8 cellular contexts compared by ENCODE assay signal in genomic region chr6:106085984-106086832, GRCh38. TPM values are rescaled to one million over a fixed set of nuclear protein-coding genes. Genes with fewer than 3 reads are reported as not detected.
DNase-seq lines count a peak whose midpoint lies in the region; ATAC-seq, FAIRE-seq and TF ChIP-seq lines count a peak whose summit lies in the region.

Gene PRDM1 (plus strand): TSS chr6:106086336. CDS start chr6:106086554, 218 bp downstream.

- H3K27me3 ChIP-seq in AG04450 (ENCODE audit: control insufficient read depth, insufficient read depth, low read length): no peaks in the 10 kb centered on the region
- peaks cover 5 to 53% of the 10 kb centered on the region in 2 experiments for H3K27me3 ChIP-seq in HepG2 (ENCODE audit: control insufficient read depth in 1 of 2, insufficient read depth in 2 of 2, low read length in 2 of 2)

- POLR2A ChIA-PET in AG04450 (lab: Yijun Ruan, JAX): interaction anchor here (0.6 to 1.7 kb wide), 4 partner anchors 86 to 598 kb away, joined by 3 to 18 read pairs (median 6); no protein-coding TSS in a partner anchor
- POLR2A ChIA-PET in HepG2 (lab: Yijun Ruan, JAX): no interaction called here

- H3K4me1 Mint-ChIP-seq in chondrocyte (ENCODE audit: low read depth): peaks cover 37% of the 10 kb centered on the region

- no peaks in the 10 kb centered on the region for H3K36me3 ChIP-seq in HepG2 (replicated peaks in 1 of 2; ENCODE audit: control insufficient read depth in 1 of 2, insufficient read depth in 2 of 2, low read length in 2 of 2)

- no TSS peak for BruUV-seq in HepG2 (replicated peaks; lab: Mats Ljungman, UMichigan)

- peak within 1 kb of the TSS; percentile 54 for H3K4me2 ChIP-seq in HepG2 (ENCODE audit: low read depth, low read length)

- no peak within 1 kb of the TSS for H3K27ac Mint-ChIP-seq in chondrocyte (ENCODE audit: unreplicated experiment)

- FAIRE-seq in HepG2 (lab: Jason Lieb, UNC): no peak

- no peaks in the 10 kb centered on the region for H3K9me3 Mint-ChIP-seq in chondrocyte (ENCODE audit: low read depth)

- TF ChIP-seq RAD21 in HepG2 (CRISPR knock-in tag; IDR thresholded peaks at IDR 0.05): no peak

- no peak within 1 kb of the TSS for H2AFZ ChIP-seq in HepG2 (ENCODE audit: low read length)

- in situ Hi-C loops in HepG2 (cut with HindIII; ENCODE audit: extremely low pct_ligation_motif_present, low pct_unique_long_range_greater_than_20kb): no loop called here

- no peak for TF ChIP-seq EP300 in HepG2 (IDR thresholded peaks at IDR 0.05; ENCODE audit: low read depth in 2 of 2, low read length in 2 of 2)
- TF ChIP-seq EP300 in HepG2 (CRISPR knock-in tag; IDR thresholded peaks at IDR 0.05; ENCODE audit: borderline replicate concordance): no peak

- TF ChIP-seq POLR2A in HepG2 (IDR thresholded peaks at IDR 0.05; ENCODE audit: insufficient read depth in 1 of 2, low read depth in 2 of 2, low read length in 2 of 2): no peak

- WGBS in HepG2 (ENCODE audit: low lambda C conversion rate): 27% methylated on average over 22 of the region's 44 CpGs

- H3K27ac ChIP-seq in AG04450 (ENCODE audit: low read depth, low read length) (peak within 1 kb of the TSS; percentile 77), HepG2 (ENCODE audit: extremely low read length, insufficient read depth, low read length) (no peak within 1 kb of the TSS)

- peak within 1 kb of the TSS; percentile 74 for H3K4me3 Mint-ChIP-seq in chondrocyte (ENCODE audit: unreplicated experiment)

- H3K36me3 Mint-ChIP-seq in chondrocyte (ENCODE audit: low read depth): no peaks in the 10 kb centered on the region

- H3K9me3 ChIP-seq in AG04450 (ENCODE audit: control insufficient read depth, insufficient read depth, low read length) (no peaks in the 10 kb centered on the region; the same call in 1 of the 2 replicates), HepG2 (ENCODE audit: low read length) (no peaks in the 10 kb centered on the region)

- peaks cover 10% of the 10 kb centered on the region for H3K4me1 ChIP-seq in HepG2 (ENCODE audit: insufficient read depth, low read length)

- TF ChIP-seq CTCF in AG04450 (IDR thresholded peaks at IDR 0.05; ENCODE audit: low read depth, low read length) (peak; percentile 17; the same call in 1 of the 2 replicates), chondrocyte (IDR thresholded peaks at IDR 0.05) (peak; percentile 47), HepG2 (CRISPR knock-in tag; IDR thresholded peaks at IDR 0.05) (peak; percentile 22; the same call in 1 of the 2 replicates)

- H3K79me2 ChIP-seq in HepG2 (ENCODE audit: insufficient read depth, low read length): no peaks in the 10 kb centered on the region

- peaks cover 16% of the 10 kb centered on the region for H3K27me3 Mint-ChIP-seq in chondrocyte (ENCODE audit: low read depth)

- H3K4me3 ChIP-seq in AG04450 (ENCODE audit: low read depth, low read length) (peak within 1 kb of the TSS; percentile 74), HepG2 (replicated peaks in 1 of 3; ENCODE audit: insufficient read depth in 1 of 3, low read depth in 2 of 3, low read length in 3 of 3) (peak within 1 kb of the TSS; percentile 7 to 58 (median 31); a peak in 2 of 6 replicates)

- ATAC-seq in GM18870 (IDR thresholded peaks at IDR 0.05; ENCODE audit: unreplicated experiment) (peak; percentile 47), HG03103 (IDR thresholded peaks at IDR 0.05; ENCODE audit: low read depth, unreplicated experiment) (peak; percentile 66), HepG2 (peak; percentile 93)

- CTCF ChIA-PET in AG04450 (lab: Charles Lee) (interaction anchor here (0.6 to 2.2 kb wide), 7 partner anchors 13 to 602 kb away, joined by 3 to 22 read pairs (median 3); no protein-coding TSS in a partner anchor), HepG2 (lab: Yijun Ruan, JAX; ENCODE audit: low intra/inter-chr PET ratio, low total read pairs) (no interaction called here)

- no peak within 1 kb of the TSS for H3K9ac ChIP-seq in HepG2 (ENCODE audit: insufficient read depth, low read depth, low read length)

- DNase-seq in AG04450 (ENCODE audit: low read depth, low spot score) (no peak), NCI-H226 (peak; percentile 41), chondrocyte (ENCODE audit: low spot score) (no peak), HepG2 (ENCODE audit: low spot score) (no peak)
- peak; percentile 60 for DNase-seq in activated CD4-positive, alpha-beta T cell treated with anti-CD3 and anti-CD28 coated beads for 1 hour
- peak; percentile 75 for DNase-seq in stimulated activated CD4-positive, alpha-beta T cell treated with anti-CD3 and anti-CD28 coated beads, Interleukin-4, amount 100 ng/mL, for 24 hours

- intact Hi-C loops in HepG2 (cut with micrococcal nuclease; ENCODE audit: unreplicated experiment): no loop called here

- no peaks in the 10 kb centered on the region for H4K20me1 ChIP-seq in HepG2 (ENCODE audit: insufficient read depth, low read length)

TF ChIP-seq in HepG2, 621 proteins besides CTCF, POLR2A, EP300 and RAD21 (continues in another document):
- TF ChIP-seq UBTF (CRISPR knock-in tag; IDR thresholded peaks at IDR 0.05) (peak; percentile 69; the same call in 1 of the 2 replicates), HNF4G (IDR thresholded peaks at IDR 0.05; ENCODE audit: borderline replicate concordance, low read depth, low read length) (no peak), HNF4G (CRISPR knock-in tag; IDR thresholded peaks at IDR 0.05; ENCODE audit: borderline replicate concordance, low read depth) (no peak), SALL1 (CRISPR knock-in tag; IDR thresholded peaks at IDR 0.05) (peak; percentile 25; the same call in 1 of the 2 replicates), CBX2 (IDR thresholded peaks at IDR 0.05; ENCODE audit: low read depth, low read length) (peak; percentile 47; the same call in 1 of the 2 replicates), CBX2 (CRISPR knock-in tag; IDR thresholded peaks at IDR 0.05; ENCODE audit: low read depth) (peak; percentile 83; the same call in 1 of the 2 replicates), RBM39 (IDR thresholded peaks at IDR 0.05; ENCODE audit: low read depth, low read length, poor library complexity, severe bottlenecking) (peak; percentile 47), RNF2 (conservative IDR thresholded peaks at IDR 0.05; ENCODE audit: low read depth) (0 out of 2 replicates have a peak, but pooled peaks have one; percentile 41), MTF2 (CRISPR knock-in tag; IDR thresholded peaks at IDR 0.05; ENCODE audit: borderline replicate concordance) (peak; percentile 34; the same call in 1 of the 2 replicates), HNF4A (CRISPR knock-in tag; IDR thresholded peaks at IDR 0.05) (no peak), ZNF652 (CRISPR knock-in tag; IDR thresholded peaks at IDR 0.05; ENCODE audit: borderline replicate concordance, low read depth) (peak; percentile 69)

RNA-seq across cellular contexts. Expression of gene PRDM1, which starts in this region (rescaled TPM):
- polyA plus RNA-seq in AG04450 (2011; rRNA removed) (3.4 and 3.7 TPM in 2 replicates), HepG2 (2011; rRNA removed) (0.03 and 0.13 TPM in 2 replicates)
- 9.1 TPM in 2 replicates for polyA minus RNA-seq in AG04450 (2011; rRNA and poly(A)+ RNA removed)
- total RNA-seq in chondrocyte (0.08 to 0.15 TPM (median 0.15 TPM) in 3 replicates), HepG2 (2016; rRNA removed; fragmentation: Illumina TruSeq; extraction: Trizol) (not detected in 2 replicates)
- not detected in 2 replicates for total RNA-seq in HepG2 (2016; cell fraction: cytosol; rRNA removed; fragmentation: Illumina TruSeq; extraction: Trizol; ENCODE audit: low read depth)
- not detected in 2 replicates for total RNA-seq in HepG2 (2016; cell fraction: insoluble cytoplasmic fraction; rRNA removed; fragmentation: Illumina TruSeq; extraction: Trizol)
- total RNA-seq in HepG2 (2016; cell fraction: membrane; rRNA removed; fragmentation: Illumina TruSeq; extraction: Trizol): not detected in 2 replicates
- total RNA-seq in HepG2 (2016; cell fraction: nucleus; rRNA removed; fragmentation: Illumina TruSeq; extraction: Trizol): not detected in 2 replicates
- polyA plus RNA-seq in HepG2 (2011; cell fraction: cytosol; rRNA removed): not detected in 2 replicates
- polyA plus RNA-seq in HepG2 (2011; cell fraction: nucleus; rRNA removed): not detected in 2 replicates
- 0.20 TPM in 1 of 2 replicates, not detected in the other for polyA plus RNA-seq in HepG2 (2012)
- not detected in 2 replicates for polyA plus RNA-seq in HepG2 (2016; cell fraction: cytosol; fragmentation: Illumina TruSeq; extraction: Trizol; ENCODE audit: low read depth)
- polyA plus RNA-seq in HepG2 (2016; cell fraction: insoluble cytoplasmic fraction; fragmentation: Illumina TruSeq; extraction: Trizol; ENCODE audit: low read depth): not detected in 2 replicates
- not detected in 2 replicates for polyA plus RNA-seq in HepG2 (2016; cell fraction: membrane; fragmentation: Illumina TruSeq; extraction: Trizol; ENCODE audit: low read depth)
- polyA plus RNA-seq in HepG2 (2016; cell fraction: nucleus; fragmentation: Illumina TruSeq; extraction: Trizol; ENCODE audit: insufficient read depth, low read depth): not detected in 2 replicates
- polyA minus RNA-seq in HepG2 (2011; rRNA and poly(A)+ RNA removed; ENCODE audit: low replicate concordance): 4.0 TPM in 1 of 2 replicates, not detected in the other
- not detected in 2 replicates for polyA minus RNA-seq in HepG2 (2011; cell fraction: cytosol; rRNA and poly(A)+ RNA removed)
- polyA minus RNA-seq in HepG2 (2011; cell fraction: nucleus; rRNA and poly(A)+ RNA removed): not detected in 2 replicates

Comparison
In these comparisons a context has a peak if more than half of its experiments do, and no peak if none do; other contexts are left out.
1. DNase-seq: peak in NCI-H226 (single experiment), activated CD4-positive, alpha-beta T cell treated with anti-CD3 and anti-CD28 coated beads for 1 hour (single experiment) and stimulated activated CD4-positive, alpha-beta T cell treated with anti-CD3 and anti-CD28 coated beads, Interleukin-4, amount 100 ng/mL, for 24 hours (single experiment); none in AG04450 (single experiment), chondrocyte (single experiment) and HepG2 (single experiment).
2. Peak in every context shown above with its lines, with median percentiles within 50 percentile points of each other: CTCF ChIP-seq and ATAC-seq.